ENCODE assay signal across 40 cellular contexts in the genomic region with DNA sequence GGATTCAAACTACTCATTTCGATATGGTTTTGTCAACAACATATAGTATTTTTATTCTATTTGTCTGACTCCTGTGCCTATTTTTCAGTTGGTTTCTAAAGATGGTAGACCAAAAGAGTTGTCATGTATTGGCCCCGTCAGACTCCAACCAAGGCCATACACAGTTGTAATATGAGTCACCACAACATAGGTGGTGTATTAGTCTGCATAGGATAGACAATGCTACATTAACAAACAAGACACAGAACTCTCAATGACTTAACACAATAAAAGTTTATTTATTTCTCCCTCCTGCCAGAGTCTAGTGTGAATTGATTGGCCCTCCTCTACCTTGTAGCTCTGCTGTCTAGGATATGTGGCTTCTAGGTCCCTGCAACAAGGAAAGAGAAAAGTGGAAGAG. TPM values are rescaled to one million over a fixed set of nuclear protein-coding genes. Genes with fewer than 3 reads are reported as not detected.
"Had no signal": no experiment of that assay in that cellular context is flagged by ENCODE, and none has a peak within 500 bp of the region (broad histone marks: within the 10 kb centered on the region; RNA-seq: fewer than 3 reads in every experiment).

No MANE protein-coding gene starts in this region.

- H3K4me1 Mint-ChIP-seq: activated T-helper 17 cell treated with anti-CD3 and anti-CD28 coated beads, Interleukin-2, amount 50 U/mL, for 72 hours; brain; central memory CD8-positive, alpha-beta T cell had no signal

- DNase-seq: activated effector memory CD4-positive, alpha-beta T cell treated with anti-CD3 and anti-CD28 coated beads, Interleukin-2, amount 50 U/mL, for 16 hours; activated effector memory CD4-positive, alpha-beta T cell treated with Interleukin-2 at 50 U/mL for 16 hours; activated gamma-delta T cell; activated gamma-delta T cell treated with Interleukin-2 at 50 U/mL for 16 hours; activated naive CD4-positive, alpha-beta T cell; activated naive CD4-positive, alpha-beta T cell treated with anti-CD3 and anti-CD28 coated beads for 36 hours; activated naive CD4-positive, alpha-beta T cell treated with anti-CD3 and anti-CD28 coated beads, Interleukin-2, amount 10 ng/mL, durations not matched to agents 7 days and 5 days; activated naive CD4-positive, alpha-beta T cell treated with anti-CD3 and anti-CD28 coated beads, Interleukin-2, amount 50 U/mL, for 16 hours; activated naive CD4-positive, alpha-beta T cell treated with Interleukin-2 at 50 U/mL for 16 hours; activated naive CD8-positive, alpha-beta T cell treated with anti-CD3 and anti-CD28 coated beads for 36 hours; activated naive CD8-positive, alpha-beta T cell treated with anti-CD3 and anti-CD28 coated beads, Interleukin-2, amount 10 ng/mL, durations not matched to agents 7 days and 5 days; activated naive CD8-positive, alpha-beta T cell treated with anti-CD3 and anti-CD28 coated beads, Interleukin-2, amount 50 U/mL, for 24 hours; activated T-cell treated with anti-CD3 and anti-CD28 coated beads, Interleukin-2, amount 50 U/mL, for 1 hour; activated T-cell treated with anti-CD3 and anti-CD28 coated beads, Interleukin-2, amount 50 U/mL, for 24 hours; activated T-cell treated with anti-CD3 and anti-CD28 coated beads, Interleukin-2, amount 50 U/mL, for 4 hours; activated T-cell treated with anti-CD3 and anti-CD28 coated beads, Interleukin-2, amount 50 U/mL, for 48 hours; activated T-cell treated with anti-CD3 and anti-CD28 coated beads, Interleukin-2, amount 50 U/mL, for 72 hours; adrenal gland; amniotic stem cell; amygdala; anterior cingulate cortex; aorta; body of pancreas; brain microvascular endothelial cell; caudate nucleus; central memory CD4-positive, alpha-beta T cell; cerebellar nuclear complex had no signal

- H3K27ac Mint-ChIP-seq: activated naive CD4-positive, alpha-beta T cell treated with anti-CD3 and anti-CD28 coated beads for 36 hours; activated naive CD4-positive, alpha-beta T cell treated with anti-CD3 and anti-CD28 coated beads, Interleukin-2, amount 10 ng/mL, durations not matched to agents 7 days and 5 days; activated naive CD4-positive, alpha-beta T cell treated with anti-CD3 and anti-CD28 coated beads, Interleukin-2, amount 50 U/mL, for 24 hours; activated naive CD4-positive, alpha-beta T cell treated with anti-CD3 and anti-CD28 coated beads, Interleukin-2, amount 50 U/mL, for 72 hours; activated naive CD8-positive, alpha-beta T cell; activated naive CD8-positive, alpha-beta T cell treated with anti-CD3 and anti-CD28 coated beads for 36 hours; activated naive CD8-positive, alpha-beta T cell treated with anti-CD3 and anti-CD28 coated beads, Interleukin-2, amount 10 ng/mL, durations not matched to agents 7 days and 5 days; activated naive CD8-positive, alpha-beta T cell treated with anti-CD3 and anti-CD28 coated beads, Interleukin-2, amount 50 U/mL, for 24 hours; activated T-cell treated with anti-CD3 and anti-CD28 coated beads, Interleukin-2, amount 50 U/mL, for 24 hours; activated T-cell treated with anti-CD3 and anti-CD28 coated beads, Interleukin-2, amount 50 U/mL, for 72 hours; activated T-helper 1 cell treated with anti-CD3 and anti-CD28 coated beads, Interleukin-12 subunit alpha, Interleukin-12 subunit beta, Interleukin-2, Interleukin-4 antibody, amounts not matched to agents 30 ng/mL and 10 ng/mL and 1 ng/mL, durations not matched to agents 14 hours and 24 hours and 36 hours; activated T-helper 17 cell treated with anti-CD3 and anti-CD28 coated beads, Interleukin-2, amount 50 U/mL, for 72 hours; activated T-helper 2 cell treated with anti-CD3 and anti-CD28 coated beads, Interferon-gamma antibody, Interleukin-2, Interleukin-4, amounts not matched to agents 10 μg/mL and 5 μg/mL and 100 μg/mL, durations not matched to agents 14 hours and 24 hours and 36 hours; brain had no signal

- H3K4me3 ChIP-seq: adrenal gland, ascending aorta, body of pancreas, breast epithelium, cardiac muscle cell had no signal

- ATAC-seq: activated naive CD8-positive, alpha-beta T cell treated with anti-CD3 and anti-CD28 coated beads, Interleukin-2, amount 50 U/mL, for 24 hours; activated T-cell treated with anti-CD3 and anti-CD28 coated beads, Interleukin-2, amount 50 U/mL, for 4 hours; activated T-cell treated with anti-CD3 and anti-CD28 coated beads, Interleukin-2, amount 50 U/mL, for 72 hours; activated T-helper 17 cell treated with anti-CD3 and anti-CD28 coated beads, Interleukin-2, amount 50 U/mL, for 72 hours; body of pancreas had no signal

- H3K36me3 ChIP-seq: adrenal gland, ascending aorta, brain microvascular endothelial cell, breast epithelium, cardiac muscle cell had no signal

- H3K9me3 ChIP-seq: adrenal gland, ascending aorta, body of pancreas, breast epithelium had no signal

- H3K27me3 ChIP-seq: adrenal gland, ascending aorta, body of pancreas, brain microvascular endothelial cell, breast epithelium, cardiac muscle cell had no signal

- H3K4me3 Mint-ChIP-seq: activated naive CD4-positive, alpha-beta T cell treated with anti-CD3 and anti-CD28 coated beads for 36 hours; activated naive CD4-positive, alpha-beta T cell treated with anti-CD3 and anti-CD28 coated beads, Interleukin-2, amount 10 ng/mL, durations not matched to agents 7 days and 5 days; activated naive CD4-positive, alpha-beta T cell treated with anti-CD3 and anti-CD28 coated beads, Interleukin-2, amount 50 U/mL, for 24 hours; activated naive CD8-positive, alpha-beta T cell; activated naive CD8-positive, alpha-beta T cell treated with anti-CD3 and anti-CD28 coated beads for 36 hours; activated naive CD8-positive, alpha-beta T cell treated with anti-CD3 and anti-CD28 coated beads, Interleukin-2, amount 10 ng/mL, durations not matched to agents 7 days and 5 days; activated naive CD8-positive, alpha-beta T cell treated with anti-CD3 and anti-CD28 coated beads, Interleukin-2, amount 50 U/mL, for 24 hours; activated T-cell treated with anti-CD3 and anti-CD28 coated beads, Interleukin-2, amount 50 U/mL, for 24 hours; activated T-cell treated with anti-CD3 and anti-CD28 coated beads, Interleukin-2, amount 50 U/mL, for 4 hours; activated T-cell treated with anti-CD3 and anti-CD28 coated beads, Interleukin-2, amount 50 U/mL, for 72 hours; activated T-helper 1 cell treated with anti-CD3 and anti-CD28 coated beads, Interleukin-12 subunit alpha, Interleukin-12 subunit beta, Interleukin-2, Interleukin-4 antibody, amounts not matched to agents 30 ng/mL and 10 ng/mL and 1 ng/mL, durations not matched to agents 14 hours and 24 hours and 36 hours; activated T-helper 17 cell treated with anti-CD3 and anti-CD28 coated beads, Interleukin-2, amount 50 U/mL, for 72 hours; brain; central memory CD8-positive, alpha-beta T cell had no signal

- FAIRE-seq: astrocyte, bronchial epithelial cell had no signal

- H3K4me1 ChIP-seq: adrenal gland, ascending aorta, body of pancreas, breast epithelium had no signal

- H3K27ac ChIP-seq: adrenal gland, ascending aorta, body of pancreas, brain microvascular endothelial cell, breast epithelium, cardiac muscle cell had no signal

- H3K9me3 Mint-ChIP-seq: activated naive CD4-positive, alpha-beta T cell treated with anti-CD3 and anti-CD28 coated beads for 36 hours; activated naive CD4-positive, alpha-beta T cell treated with anti-CD3 and anti-CD28 coated beads, Interleukin-2, amount 10 ng/mL, durations not matched to agents 7 days and 5 days; activated naive CD4-positive, alpha-beta T cell treated with anti-CD3 and anti-CD28 coated beads, Interleukin-2, amount 50 U/mL, for 24 hours; activated naive CD4-positive, alpha-beta T cell treated with anti-CD3 and anti-CD28 coated beads, Interleukin-2, amount 50 U/mL, for 72 hours; activated naive CD8-positive, alpha-beta T cell treated with anti-CD3 and anti-CD28 coated beads for 36 hours; activated naive CD8-positive, alpha-beta T cell treated with anti-CD3 and anti-CD28 coated beads, Interleukin-2, amount 10 ng/mL, durations not matched to agents 7 days and 5 days; activated naive CD8-positive, alpha-beta T cell treated with anti-CD3 and anti-CD28 coated beads, Interleukin-2, amount 50 U/mL, for 24 hours; activated T-cell treated with anti-CD3 and anti-CD28 coated beads, Interleukin-2, amount 50 U/mL, for 24 hours; activated T-cell treated with anti-CD3 and anti-CD28 coated beads, Interleukin-2, amount 50 U/mL, for 4 hours; activated T-helper 1 cell treated with anti-CD3 and anti-CD28 coated beads, Interleukin-12 subunit alpha, Interleukin-12 subunit beta, Interleukin-2, Interleukin-4 antibody, amounts not matched to agents 30 ng/mL and 10 ng/mL and 1 ng/mL, durations not matched to agents 14 hours and 24 hours and 36 hours; activated T-helper 17 cell treated with anti-CD3 and anti-CD28 coated beads, Interleukin-2, amount 50 U/mL, for 72 hours; activated T-helper 2 cell treated with anti-CD3 and anti-CD28 coated beads, Interferon-gamma antibody, Interleukin-2, Interleukin-4, amounts not matched to agents 10 μg/mL and 5 μg/mL and 100 μg/mL, durations not matched to agents 14 hours and 24 hours and 36 hours; central memory CD8-positive, alpha-beta T cell had no signal

- H3K36me3 Mint-ChIP-seq: activated naive CD4-positive, alpha-beta T cell treated with anti-CD3 and anti-CD28 coated beads, Interleukin-2, amount 10 ng/mL, durations not matched to agents 7 days and 5 days; activated naive CD4-positive, alpha-beta T cell treated with anti-CD3 and anti-CD28 coated beads, Interleukin-2, amount 50 U/mL, for 24 hours; activated naive CD4-positive, alpha-beta T cell treated with anti-CD3 and anti-CD28 coated beads, Interleukin-2, amount 50 U/mL, for 72 hours; activated naive CD8-positive, alpha-beta T cell; activated naive CD8-positive, alpha-beta T cell treated with anti-CD3 and anti-CD28 coated beads for 36 hours; activated naive CD8-positive, alpha-beta T cell treated with anti-CD3 and anti-CD28 coated beads, Interleukin-2, amount 10 ng/mL, durations not matched to agents 7 days and 5 days; brain had no signal

RNA-seq across cellular contexts. Expression of a gene that starts 45.9 kb away (rescaled TPM):
- total RNA-seq: activated T-helper 2 cell treated with anti-CD3 and anti-CD28 coated beads, Interferon-gamma antibody, Interleukin-2, Interleukin-4, amounts not matched to agents 10 μg/mL and 5 μg/mL and 100 μg/mL, durations not matched to agents 14 hours and 24 hours and 36 hours; ascending aorta; body of pancreas; breast epithelium had no signal
